Comparison of ENCODE assay signal across 8 cellular contexts in genomic region chr19:5321851-5322681, GRCh38. TPM values are rescaled to one million over a fixed set of nuclear protein-coding genes. Genes with fewer than 3 reads are reported as not detected.
DNase-seq lines count a peak whose midpoint lies in the region; ATAC-seq and TF ChIP-seq lines count a peak whose summit lies in the region.

No MANE protein-coding gene starts in this region.

- no peaks in the 10 kb centered on the region for H3F3A ChIP-seq in Loucy (ENCODE audit: low read depth)

- no peaks in the 10 kb centered on the region for H3K9me3 ChIP-seq in Loucy (ENCODE audit: insufficient read depth, low read depth, low read length)

- H4K20me1 ChIP-seq in Loucy (ENCODE audit: insufficient read depth, low read length, poor library complexity, severe bottlenecking): no peaks in the 10 kb centered on the region

- H3K9ac ChIP-seq in Loucy (ENCODE audit: low read depth, low read length, poor library complexity, severe bottlenecking): no peak overlapping the region

- intact Hi-C loops in dorsolateral prefrontal cortex (cut with DNase I): no loop called here

- H3K9me2 ChIP-seq in Loucy (replicated peaks; ENCODE audit: low read depth, low read length): no peaks in the 10 kb centered on the region

- ATAC-seq in GM19372 (IDR thresholded peaks at IDR 0.05; ENCODE audit: low read depth, unreplicated experiment) (peak; percentile 82), HG02970 (IDR thresholded peaks at IDR 0.05; ENCODE audit: low FRiP score, unreplicated experiment) (no peak)

- DNase-seq in CMK (ENCODE audit: low read depth): peak; percentile 8
- DNase-seq in dorsolateral prefrontal cortex: peak in 8 of 10 donors; percentile 31 to 80 (median 72)
- DNase-seq in activated effector memory CD4-positive, alpha-beta T cell treated with Interleukin-2 at 50 U/mL for 16 hours: no peak
- no peak for DNase-seq in kidney tubule cell (ENCODE audit: low spot score)
- DNase-seq in stimulated activated CD4-positive, alpha-beta T cell treated with anti-CD3 and anti-CD28 coated beads, Interleukin-4, amount 100 ng/mL, for 1 hour: no peak

- TF ChIP-seq CTCF in Loucy (conservative IDR thresholded peaks at IDR 0.05; ENCODE audit: low read length) (0 out of 2 replicates have a peak, but pooled peaks have one; percentile 23), dorsolateral prefrontal cortex (IDR thresholded peaks at IDR 0.05 in 54 of 56, conservative IDR thresholded peaks at IDR 0.05 in 2 of 56; ENCODE audit: low read depth in 1 of 56, partially characterized antibody in 56 of 56) (no peak)

- H3K27me3 ChIP-seq in Loucy (ENCODE audit: insufficient read depth, low read length, poor library complexity, severe bottlenecking) (no peaks in the 10 kb centered on the region), dorsolateral prefrontal cortex (no peaks in the 10 kb centered on the region)

- no peaks in the 10 kb centered on the region for H3K79me2 ChIP-seq in Loucy (ENCODE audit: insufficient read depth, low read length)

- no peaks in the 10 kb centered on the region for H3K36me3 ChIP-seq in Loucy (ENCODE audit: insufficient read depth, low read length)

- H2AFZ ChIP-seq in Loucy (ENCODE audit: low read length): peak overlapping the region; percentile 40; the same call in 1 of the 2 replicates

- peak overlapping the region in 6 of 59 donors; percentile 3 to 48 (median 9) for H3K27ac ChIP-seq in dorsolateral prefrontal cortex

- H3K4me3 ChIP-seq in Loucy (ENCODE audit: low read length, poor library complexity, severe bottlenecking) (peak overlapping the region; percentile 14), dorsolateral prefrontal cortex (peak overlapping the region in 4 of 59 donors; percentile 3 to 17 (median 6))

- H3K4me1 ChIP-seq in Loucy (ENCODE audit: insufficient read depth, low read length, poor library complexity, severe bottlenecking): peaks cover 3% of the 10 kb centered on the region

- peak overlapping the region; percentile 48 for H3K4me2 ChIP-seq in Loucy (ENCODE audit: low read depth, low read length, poor library complexity, severe bottlenecking)

RNA-seq across cellular contexts. Expression of gene PTPRS, which starts 18.5 kb away (rescaled TPM):
- total RNA-seq in dorsolateral prefrontal cortex: 100 to 1,000 TPM; 163 to 282 (median 231) TPM

Comparison
In these comparisons a context has a peak if more than half of its experiments do, and no peak if none do; other contexts are left out.
1. DNase-seq: peak in CMK (single experiment) and dorsolateral prefrontal cortex (8 of 10); none in activated effector memory CD4-positive, alpha-beta T cell treated with Interleukin-2 at 50 U/mL for 16 hours (single experiment), kidney tubule cell (single experiment) and stimulated activated CD4-positive, alpha-beta T cell treated with anti-CD3 and anti-CD28 coated beads, Interleukin-4, amount 100 ng/mL, for 1 hour (single experiment).